ENCODE assay signal across 20 cellular contexts in genomic region chr2:50480507-50480906, GRCh38.
DNase-seq lines count a peak whose midpoint lies in the region; ATAC-seq and TF ChIP-seq lines count a peak whose summit lies in the region.
"Had no signal": no experiment of that assay in that cellular context is flagged by ENCODE, and none has a peak within 500 bp of the region (broad histone marks: within the 10 kb centered on the region; RNA-seq: fewer than 3 reads in every experiment).

No MANE protein-coding gene starts in this region.

- H3K9me3 Mint-ChIP-seq in neural progenitor cell: no peaks in the 10 kb centered on the region
- H3K9me3 Mint-ChIP-seq: H9, HFFc6 had no signal

- ATAC-seq in HG03108 (IDR thresholded peaks at IDR 0.05; ENCODE audit: unreplicated experiment): no peak
- ATAC-seq: GM12878, Panc1, SK-N-SH treated with all-trans-retinoic acid at 6 μM for 48 hours had no signal

- H3K27me3 ChIP-seq in hepatocyte (no peaks in the 10 kb centered on the region), neural progenitor cell (no peaks in the 10 kb centered on the region)
- H3K27me3 ChIP-seq: BLaER1 treated with 17β-estradiol and CSF1 and Interleukin-3, amounts not matched to agents 10 nM and 100 nM; MG63 had no signal

- H3K4me1 ChIP-seq in hepatocyte (ENCODE audit: insufficient read depth) (no peaks in the 10 kb centered on the region), neural progenitor cell (no peaks in the 10 kb centered on the region)

- no peaks in the 10 kb centered on the region for H3F3A ChIP-seq in neural progenitor cell (ENCODE audit: low read depth)

- no peaks in the 10 kb centered on the region for H3K4me1 Mint-ChIP-seq in neural progenitor cell
- H3K4me1 Mint-ChIP-seq: CD4-positive, alpha-beta memory T cell had no signal

- 81% methylated on average over 1 of the region's 1 CpG for WGBS in hepatocyte (ENCODE audit: low lambda C conversion rate, missing lambda C conversion rate)

- DNase-seq in DMS153 treated with DMSO at 0.1 percent for 48 hours (lab: John Stamatoyannopoulos, UW; ENCODE audit: unreplicated experiment) (peak; percentile 34), DMS153 (lab: John Stamatoyannopoulos, UW) (no peak), DMS53 treated with DMSO at 0.1 percent for 48 hours (lab: John Stamatoyannopoulos, UW; ENCODE audit: unreplicated experiment) (peak; percentile 34), NCI-H510A (lab: John Stamatoyannopoulos, UW) (peak; percentile 36), hepatocyte (ENCODE audit: low spot score) (peak; percentile 9), neural progenitor cell (ENCODE audit: low spot score) (no peak), NCI-H2107 (lab: John Stamatoyannopoulos, UW) (no peak)
- DNase-seq: CD4-positive, alpha-beta memory T cell; H9; HFFc6; MG63; NCI-H1092; NCI-H1436 treated with DMSO at 0.1 percent for 48 hours; NCI-H2029 treated with DMSO at 0.1 percent for 48 hours had no signal

- H3K4me2 ChIP-seq in hepatocyte (no peak overlapping the region), neural progenitor cell (no peak overlapping the region)
- H3K4me2 ChIP-seq: BLaER1 treated with 17β-estradiol and CSF1 and Interleukin-3, amounts not matched to agents 10 nM and 100 nM had no signal

- no peak overlapping the region for H3K9ac ChIP-seq in neural progenitor cell
- H3K9ac ChIP-seq: BLaER1 treated with 17β-estradiol and CSF1 and Interleukin-3, amounts not matched to agents 10 nM and 100 nM had no signal

- H3K79me2 ChIP-seq in hepatocyte (no peaks in the 10 kb centered on the region), neural progenitor cell (ENCODE audit: low read depth) (no peaks in the 10 kb centered on the region)

- H3K27me3 Mint-ChIP-seq in neural progenitor cell (ENCODE audit: insufficient read depth, low read depth): no peaks in the 10 kb centered on the region
- H3K27me3 Mint-ChIP-seq: CD4-positive, alpha-beta memory T cell had no signal

- no peaks in the 10 kb centered on the region for H3K36me3 Mint-ChIP-seq in neural progenitor cell
- H3K36me3 Mint-ChIP-seq: CD4-positive, alpha-beta memory T cell had no signal

- no peaks in the 10 kb centered on the region for H3K9me2 ChIP-seq in hepatocyte (replicated peaks; ENCODE audit: insufficient read depth)

- H3K4me3 Mint-ChIP-seq in neural progenitor cell: no peak overlapping the region
- H3K4me3 Mint-ChIP-seq: CD4-positive, alpha-beta memory T cell; H9; HFFc6 had no signal

- no peak for TF ChIP-seq CTCF in hepatocyte (IDR thresholded peaks at IDR 0.05; ENCODE audit: poor library complexity)
- TF ChIP-seq CTCF in neural progenitor cell (IDR thresholded peaks at IDR 0.05): no peak

- H3K36me3 ChIP-seq in hepatocyte (replicated peaks; ENCODE audit: insufficient read depth, low read depth) (no peaks in the 10 kb centered on the region), neural progenitor cell (no peaks in the 10 kb centered on the region)
- H3K36me3 ChIP-seq: BLaER1 treated with 17β-estradiol and CSF1 and Interleukin-3, amounts not matched to agents 10 nM and 100 nM; MG63 had no signal

- no peaks in the 10 kb centered on the region for H4K20me1 ChIP-seq in hepatocyte (ENCODE audit: insufficient read depth, poor library complexity, severe bottlenecking)
- H4K20me1 ChIP-seq in neural progenitor cell (ENCODE audit: low read depth): no peaks in the 10 kb centered on the region
- H4K20me1 ChIP-seq: BLaER1 treated with 17β-estradiol and CSF1 and Interleukin-3, amounts not matched to agents 10 nM and 100 nM had no signal

- H3K4me3 ChIP-seq in hepatocyte (no peak overlapping the region), neural progenitor cell (no peak overlapping the region)
- H3K4me3 ChIP-seq: BLaER1 treated with 17β-estradiol and CSF1 and Interleukin-3, amounts not matched to agents 10 nM and 100 nM; GM12878; MG63 had no signal

- H3K9me3 ChIP-seq in hepatocyte (ENCODE audit: low read depth) (no peaks in the 10 kb centered on the region), neural progenitor cell (ENCODE audit: low read depth) (no peaks in the 10 kb centered on the region)
- H3K9me3 ChIP-seq: BLaER1 treated with 17β-estradiol and CSF1 and Interleukin-3, amounts not matched to agents 10 nM and 100 nM; MG63 had no signal

- no peak overlapping the region for H3K27ac Mint-ChIP-seq in neural progenitor cell
- H3K27ac Mint-ChIP-seq: CD4-positive, alpha-beta memory T cell; H9; HFFc6 had no signal

- no peak overlapping the region for H2AFZ ChIP-seq in hepatocyte
- H2AFZ ChIP-seq in neural progenitor cell (replicated peaks): no peak overlapping the region

- H3K27ac ChIP-seq in hepatocyte: no peak overlapping the region
- H3K27ac ChIP-seq in neural progenitor cell: no peak overlapping the region
- H3K27ac ChIP-seq: 22Rv1; BLaER1 treated with 17β-estradiol and CSF1 and Interleukin-3, amounts not matched to agents 10 nM and 100 nM had no signal

Comparison
In these comparisons a context has a peak if more than half of its experiments do, and no peak if none do; other contexts are left out.
1. DNase-seq: peak in DMS153 treated with DMSO at 0.1 percent for 48 hours (single experiment), DMS53 treated with DMSO at 0.1 percent for 48 hours (single experiment), NCI-H510A (single experiment) and hepatocyte (single experiment); none in DMS153 (single experiment), neural progenitor cell (single experiment) and NCI-H2107 (single experiment).